ENCODE assay signal across 8 cellular contexts in the genomic region with DNA sequence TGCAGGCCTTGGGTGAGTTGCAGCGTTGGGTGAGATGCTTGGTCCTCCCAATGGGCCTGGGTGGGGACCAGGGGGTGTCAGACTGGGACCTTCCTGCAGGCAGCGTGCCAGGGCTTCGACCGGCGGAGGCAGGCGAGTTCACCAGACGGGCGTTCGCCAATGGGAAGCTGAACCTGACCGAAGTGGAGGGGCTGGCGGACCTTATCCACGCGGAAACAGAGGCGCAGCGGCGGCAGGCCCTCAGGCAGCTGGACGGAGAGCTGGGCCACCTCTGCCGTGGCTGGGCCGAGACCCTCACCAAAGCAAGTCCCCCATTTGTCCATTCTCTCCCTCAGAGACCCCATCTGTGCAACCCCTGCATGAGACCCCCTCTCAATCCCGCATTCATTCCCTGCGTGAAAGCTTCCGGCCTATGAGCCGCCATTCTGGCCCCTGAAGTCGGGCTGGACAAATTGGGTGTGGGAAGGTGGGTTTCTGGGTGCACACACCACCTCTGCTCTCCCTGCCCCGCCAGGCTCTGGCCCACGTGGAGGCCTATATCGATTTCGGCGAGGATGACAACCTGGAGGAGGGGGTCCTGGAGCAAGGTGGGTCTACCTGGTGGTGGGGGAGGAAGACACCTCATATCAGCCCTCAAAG. TPM values are rescaled to one million over a fixed set of nuclear protein-coding genes. Genes with fewer than 3 reads are reported as not detected.
DNase-seq lines count a peak whose midpoint lies in the region; ATAC-seq, FAIRE-seq and TF ChIP-seq lines count a peak whose summit lies in the region.

No MANE protein-coding gene starts in this region.

- H4K8ac ChIP-seq in neuronal stem cell (ENCODE audit: low read depth, low read length) = no peak overlapping the region

- peaks cover 20% of the 10 kb centered on the region for H3K36me3 Mint-ChIP-seq in CD8-positive, alpha-beta T cell

- TF ChIP-seq EP300 in gastroesophageal sphincter (IDR thresholded peaks at IDR 0.05) (no peak), transverse colon (IDR thresholded peaks at IDR 0.05; ENCODE audit: low read depth) (no peak)

- no peaks in the 10 kb centered on the region for H4K20me1 ChIP-seq in MM.1S (ENCODE audit: insufficient read depth, low read length)

- no peak overlapping the region for H2BK5ac ChIP-seq in neuronal stem cell (ENCODE audit: low read length)

- peak overlapping the region; percentile 30 for H2BK12ac ChIP-seq in neuronal stem cell (ENCODE audit: low read length)

- peaks cover 28% of the 10 kb centered on the region for H3K4me1 Mint-ChIP-seq in CD8-positive, alpha-beta T cell (ENCODE audit: low read depth)

- H2AK5ac ChIP-seq in neuronal stem cell (ENCODE audit: low read depth, low read length) = peak overlapping the region; percentile 94

- no peak for TF ChIP-seq POLR2A in gastroesophageal sphincter (IDR thresholded peaks at IDR 0.05)
- no peak for TF ChIP-seq POLR2A in transverse colon (IDR thresholded peaks at IDR 0.05)

- ATAC-seq in CD8-positive, alpha-beta T cell = no peak
- ATAC-seq in gastroesophageal sphincter = no peak

- no peak overlapping the region for H2BK120ac ChIP-seq in neuronal stem cell (ENCODE audit: low read depth, low read length)

- H3K9ac ChIP-seq in MM.1S (ENCODE audit: low read length) (peak overlapping the region; percentile 84), duodenal mucosa (ENCODE audit: low read depth in 1 of 2, low read length in 2 of 2) (peak overlapping the region in 1 of 2 donors; percentile 94), neuronal stem cell (ENCODE audit: low read depth, low read length, poor library complexity) (peak overlapping the region; percentile 92)

- H3K14ac ChIP-seq in neuronal stem cell (ENCODE audit: low read length) = no peak overlapping the region

- DNase-seq in CD8-positive, alpha-beta T cell = no peak
- DNase-seq in MM.1S (no peak), neuronal stem cell (ENCODE audit: low spot score) (no peak), RCC 7860 (ENCODE audit: low spot score) (no peak), cortex of kidney (lab: John Stamatoyannopoulos, UW) (no peak), transverse colon (no peak)

- H3K36me3 ChIP-seq in CD8-positive, alpha-beta T cell (ENCODE audit: insufficient read depth, low read length) = no peaks in the 10 kb centered on the region
- H3K36me3 ChIP-seq in MM.1S (replicated peaks; ENCODE audit: insufficient read depth, low read length) (no peaks in the 10 kb centered on the region), duodenal mucosa (ENCODE audit: control insufficient read depth in 1 of 2, insufficient read depth in 2 of 2, low read length in 2 of 2) (peaks cover 0 to 7% of the 10 kb centered on the region in 2 donors), neuronal stem cell (replicated peaks in 1 of 2; ENCODE audit: control insufficient read depth in 2 of 2, insufficient read depth in 2 of 2, low read length in 2 of 2) (peaks cover 19 to 30% of the 10 kb centered on the region in 2 donors), gastroesophageal sphincter (peaks cover 0 to 34% of the 10 kb centered on the region in 2 donors), transverse colon (no peaks in the 10 kb centered on the region)

- intact Hi-C loops in CD8-positive, alpha-beta T cell (cut with DNase I, micrococcal nuclease) = no loop called here
- intact Hi-C loops in transverse colon (cut with DNase I; ENCODE audit: low total_unique reads) = no loop called here

- H3K4me2 ChIP-seq in MM.1S (ENCODE audit: low read depth, low read length) (peak overlapping the region; percentile 97), neuronal stem cell (ENCODE audit: insufficient read depth, low read length, poor library complexity, severe bottlenecking) (peak overlapping the region; percentile 96)

- peak overlapping the region; percentile 5 for H3K18ac ChIP-seq in neuronal stem cell (ENCODE audit: low read length)

- H3K79me1 ChIP-seq in neuronal stem cell (ENCODE audit: low read depth, low read length) = peaks cover 9% of the 10 kb centered on the region

- H3K79me2 ChIP-seq in MM.1S (ENCODE audit: low read length) = peaks cover 12% of the 10 kb centered on the region

- H3K27ac ChIP-seq in CD8-positive, alpha-beta T cell (ENCODE audit: low read depth, low read length) = no peak overlapping the region
- no peak overlapping the region for H3K27ac ChIP-seq in MM.1S (ENCODE audit: low read length)
- no peak overlapping the region for H3K27ac ChIP-seq in duodenal mucosa (ENCODE audit: low read depth, low read length)
- no peak overlapping the region for H3K27ac ChIP-seq in neuronal stem cell (replicated peaks; ENCODE audit: low read length)
- no peak overlapping the region for H3K27ac ChIP-seq in gastroesophageal sphincter
- peak overlapping the region in 1 of 4 donors; percentile 94 for H3K27ac ChIP-seq in transverse colon

- WGBS in neuronal stem cell (ENCODE audit: extremely low coverage in 2 of 2, insufficient read length in 2 of 2, insufficient replicate concordance in 1 of 2), 2 donors = no CpG with 5 or more reads among the region's 29 CpGs
- WGBS in gastroesophageal sphincter (ENCODE audit: low coverage in 1 of 2), 2 donors = 89 to 100% methylated on average over 1 to 8 of the region's 29 CpGs
- WGBS in transverse colon (ENCODE audit: low coverage in 1 of 2), 2 donors = 96% methylated on average over 29 of the region's 29 CpGs; no CpG with 5 or more reads in 1 of the 2 donors

- peak overlapping the region; percentile 16 for H3K23ac ChIP-seq in neuronal stem cell (ENCODE audit: low read depth, low read length, poor library complexity)

- H3K4me1 ChIP-seq in CD8-positive, alpha-beta T cell (ENCODE audit: insufficient read depth, low read length) = peaks cover 27% of the 10 kb centered on the region
- H3K4me1 ChIP-seq in MM.1S (ENCODE audit: low read length) (peaks cover 10% of the 10 kb centered on the region), duodenal mucosa (ENCODE audit: control insufficient read depth in 1 of 2, insufficient read depth in 2 of 2, low read length in 2 of 2) (peaks cover 20 to 36% of the 10 kb centered on the region in 2 donors), neuronal stem cell (ENCODE audit: control insufficient read depth in 2 of 2, insufficient read depth in 1 of 2, low read depth in 1 of 2, low read length in 2 of 2) (peaks cover 15 to 20% of the 10 kb centered on the region in 2 donors), gastroesophageal sphincter (peaks cover 0 to 42% (median 24%) of the 10 kb centered on the region in 3 donors), transverse colon (peaks cover 16 to 45% (median 27%) of the 10 kb centered on the region in 4 donors)

- H2BK15ac ChIP-seq in neuronal stem cell (ENCODE audit: low read length) = no peak overlapping the region

- no peaks in the 10 kb centered on the region for H3K9me3 Mint-ChIP-seq in CD8-positive, alpha-beta T cell

- H3K27ac Mint-ChIP-seq in CD8-positive, alpha-beta T cell = no peak overlapping the region

- TF ChIP-seq CTCF in CD8-positive, alpha-beta T cell (IDR thresholded peaks at IDR 0.05) = no peak
- TF ChIP-seq CTCF in MM.1S (IDR thresholded peaks at IDR 0.05; ENCODE audit: low read length) (no peak), gastroesophageal sphincter (IDR thresholded peaks at IDR 0.05) (no peak), transverse colon (IDR thresholded peaks at IDR 0.05) (no peak)

- in situ Hi-C loops in transverse colon (cut with MboI; ENCODE audit: low pct_ligation_motif_present in 1 of 4, low pct_unique_long_range_greater_than_20kb in 1 of 4, low sequenced_read_pairs in 3 of 4) = no loop called here

- H3K4ac ChIP-seq in neuronal stem cell (ENCODE audit: low read length) = peak overlapping the region; percentile 66

- H3K4me3 ChIP-seq in CD8-positive, alpha-beta T cell (ENCODE audit: low read depth, low read length) = peak overlapping the region; percentile 98
- H3K4me3 ChIP-seq in MM.1S (ENCODE audit: low read length) = peak overlapping the region; percentile 83
- peak overlapping the region; percentile 95 to 99 for H3K4me3 ChIP-seq in duodenal mucosa (ENCODE audit: low read depth in 1 of 2, low read length in 2 of 2)
- H3K4me3 ChIP-seq in neuronal stem cell (ENCODE audit: low read length in 2 of 2) = peak overlapping the region; percentile 76 to 89
- H3K4me3 ChIP-seq in gastroesophageal sphincter = peak overlapping the region in 1 of 2 donors; percentile 83
- peak overlapping the region in 2 of 4 donors; percentile 49 to 93 for H3K4me3 ChIP-seq in transverse colon

- H2AFZ ChIP-seq in MM.1S (ENCODE audit: low read length) (no peak overlapping the region; the same call in 1 of the 2 replicates), neuronal stem cell (ENCODE audit: low read length) (no peak overlapping the region)

- CTCF ChIA-PET in CD8-positive, alpha-beta T cell (lab: Charles Lee) = interaction anchor here (1.2 to 1.7 kb wide), 2 partner anchors 9 to 32 kb away, joined by 3 to 6 read pairs; no protein-coding TSS in a partner anchor

- H3K9me2 ChIP-seq in MM.1S (replicated peaks; ENCODE audit: insufficient read depth, low read length) = no peaks in the 10 kb centered on the region

- FAIRE-seq in RCC 7860 (lab: Jason Lieb, UNC) = no peak

- peak overlapping the region; percentile 88 for H3K4me3 Mint-ChIP-seq in CD8-positive, alpha-beta T cell

- H4K91ac ChIP-seq in neuronal stem cell (ENCODE audit: low read depth, low read length, poor library complexity) = no peak overlapping the region

- H3K27me3 Mint-ChIP-seq in CD8-positive, alpha-beta T cell (ENCODE audit: low read depth) = no peaks in the 10 kb centered on the region

- H3K27me3 ChIP-seq in CD8-positive, alpha-beta T cell (ENCODE audit: insufficient read depth, low read length) = no peaks in the 10 kb centered on the region
- H3K27me3 ChIP-seq in MM.1S (replicated peaks; ENCODE audit: insufficient read depth, low read length) (no peaks in the 10 kb centered on the region), duodenal mucosa (ENCODE audit: control insufficient read depth in 1 of 2, insufficient read depth in 2 of 2, low read length in 2 of 2) (no peaks in the 10 kb centered on the region), neuronal stem cell (ENCODE audit: control insufficient read depth in 3 of 3, insufficient read depth in 3 of 3, low read depth in 1 of 3, low read length in 3 of 3) (no peaks in the 10 kb centered on the region), gastroesophageal sphincter (no peaks in the 10 kb centered on the region), transverse colon (no peaks in the 10 kb centered on the region)

- no peaks in the 10 kb centered on the region for H3K9me3 ChIP-seq in CD8-positive, alpha-beta T cell (ENCODE audit: low read length)
- H3K9me3 ChIP-seq in MM.1S (replicated peaks; ENCODE audit: insufficient read depth, low read length) (no peaks in the 10 kb centered on the region), duodenal mucosa (ENCODE audit: control insufficient read depth in 1 of 2, low read length in 2 of 2) (no peaks in the 10 kb centered on the region), neuronal stem cell (replicated peaks in 1 of 2; ENCODE audit: control insufficient read depth in 2 of 2, insufficient read depth in 1 of 2, low read depth in 1 of 2, low read length in 2 of 2) (no peaks in the 10 kb centered on the region), gastroesophageal sphincter (no peaks in the 10 kb centered on the region), transverse colon (no peaks in the 10 kb centered on the region)

- H3F3A ChIP-seq in MM.1S (ENCODE audit: insufficient read depth, low read length) = peaks cover 18% of the 10 kb centered on the region

- POLR2A ChIA-PET in CD8-positive, alpha-beta T cell (lab: Charles Lee) = interaction anchor here (0.9 to 1.7 kb wide), 2 partner anchors 11 to 29 kb away, joined by 3 to 5 read pairs; partner anchors contain the start of gene DDA1

RNA-seq across cellular contexts. Expression of gene GTPBP3, which starts 1.2 kb away (rescaled TPM):
- 10 to 100 TPM; 20.8 to 25.7 TPM for total RNA-seq in CD8-positive, alpha-beta T cell
- 27.4 TPM for polyA plus RNA-seq in neuronal stem cell (2013, experiment 1 of 2)
- polyA plus RNA-seq in neuronal stem cell (2013, experiment 2 of 2) = 27.5 TPM
- 10 to 100 TPM in 3 of 4 donors, 1 to 10 TPM in 1; 9.3 to 20.2 (median 15.6) TPM for total RNA-seq in gastroesophageal sphincter
- total RNA-seq in transverse colon = 100 to 1,000 TPM in 1 of 4 donors, 10 to 100 TPM in 3; 24.7 to 206 (median 30.5) TPM

RNA-seq across cellular contexts. Expression of gene ANO8, which starts 3.9 kb away (rescaled TPM):
- total RNA-seq in CD8-positive, alpha-beta T cell = 10 to 100 TPM; 11.6 to 12.5 TPM
- 12.9 TPM for polyA plus RNA-seq in neuronal stem cell (2013, experiment 1 of 2)
- polyA plus RNA-seq in neuronal stem cell (2013, experiment 2 of 2) = 13.2 TPM
- 1 to 10 TPM; 1.3 to 6.2 (median 4.2) TPM for total RNA-seq in gastroesophageal sphincter
- total RNA-seq in transverse colon = 10 to 100 TPM in 2 of 4 donors, 1 to 10 TPM in 2; 6.7 to 73.0 (median 10.3) TPM

RNA-seq across cellular contexts. Expression of gene DDA1, which starts 29.2 kb away (rescaled TPM):
- total RNA-seq in CD8-positive, alpha-beta T cell = 10 to 100 TPM; 47.7 to 54.6 TPM
- polyA plus RNA-seq in neuronal stem cell (2013, experiment 1 of 2) = 78.2 TPM
- polyA plus RNA-seq in neuronal stem cell (2013, experiment 2 of 2) = 78.5 TPM
- total RNA-seq in gastroesophageal sphincter (10 to 100 TPM; 13.2 to 58.5 (median 19.9) TPM), transverse colon (10 to 100 TPM; 20.6 to 98.1 (median 22.0) TPM)

RNA-seq across cellular contexts. Expression of gene MRPL34, which starts 32.9 kb away (rescaled TPM):
- 10 to 100 TPM; 29.5 to 33.8 TPM for total RNA-seq in CD8-positive, alpha-beta T cell
- polyA plus RNA-seq in neuronal stem cell (2013, experiment 1 of 2) = 60.1 TPM
- 60.9 TPM for polyA plus RNA-seq in neuronal stem cell (2013, experiment 2 of 2)
- total RNA-seq in gastroesophageal sphincter (100 to 1,000 TPM in 3 of 4 donors, 10 to 100 TPM in 1; 95.0 to 175 (median 113) TPM), transverse colon (100 to 1,000 TPM; 243 to 390 (median 272) TPM)

RNA-seq across cellular contexts. Expression of gene ABHD8, which starts 35.3 kb away (rescaled TPM):
- total RNA-seq in CD8-positive, alpha-beta T cell = 1 to 10 TPM; 3.3 to 3.9 TPM
- 10.9 TPM for polyA plus RNA-seq in neuronal stem cell (2013, experiment 1 of 2)
- 10.5 TPM for polyA plus RNA-seq in neuronal stem cell (2013, experiment 2 of 2)
- total RNA-seq in gastroesophageal sphincter = 10 to 100 TPM; 13.2 to 34.4 (median 24.3) TPM
- total RNA-seq in transverse colon = 10 to 100 TPM in 1 of 4 donors, 1 to 10 TPM in 3; 6.0 to 14.1 (median 9.1) TPM
